Comparison of ENCODE assay signal across 1 cellular context in genomic region chr16:89653656-89654295, GRCh38.
TF ChIP-seq lines count a peak whose summit lies in the region.

No MANE protein-coding gene starts in this region.

TF ChIP-seq in GM12878, 131 proteins besides CTCF, POLR2A, EP300 and RAD21:
- TF ChIP-seq ZNF592 (IDR thresholded peaks at IDR 0.05), result no peak
- TF ChIP-seq TCF12 (IDR thresholded peaks at IDR 0.05; ENCODE audit: low read depth, low read length), result no peak
- no peak for TF ChIP-seq IRF3 (IDR thresholded peaks at IDR 0.05)
- TF ChIP-seq KLF5 (IDR thresholded peaks at IDR 0.05; ENCODE audit: partially characterized antibody), result no peak
- TF ChIP-seq ATF3 (IDR thresholded peaks at IDR 0.05; ENCODE audit: borderline replicate concordance, extremely low read depth, low read depth, low read length), result no peak
- no peak for TF ChIP-seq ZNF622 (IDR thresholded peaks at IDR 0.05)
- TF ChIP-seq ELK1 (IDR thresholded peaks at IDR 0.05; ENCODE audit: low read depth, low read length), result no peak
- TF ChIP-seq ATF2 (IDR thresholded peaks at IDR 0.05; ENCODE audit: low read length), result no peak
